ENCODE assay signal across 20 cellular contexts in genomic region chr9:89475891-89476440, GRCh38. TPM values are rescaled to one million over a fixed set of nuclear protein-coding genes. Genes with fewer than 3 reads are reported as not detected.
DNase-seq lines count a peak whose midpoint lies in the region; ATAC-seq and TF ChIP-seq lines count a peak whose summit lies in the region.
"Had no signal": no experiment of that assay in that cellular context is flagged by ENCODE, and none has a peak within 500 bp of the region (broad histone marks: within the 10 kb centered on the region; RNA-seq: fewer than 3 reads in every experiment).

No MANE protein-coding gene starts in this region.

- CTCF ChIA-PET in activated CD4-positive, alpha-beta T cell treated with anti-CD3 and anti-CD28 coated beads for 36 hours (lab: Charles Lee) = interaction anchor here (0.6 to 1.0 kb wide), 4 partner anchors 11 to 100 kb away, joined by 3 read pairs; no protein-coding TSS in a partner anchor
- CTCF ChIA-PET in T-cell (lab: Charles Lee) = interaction anchor here in 1 of 2 donors (0.8 kb wide), 1 partner anchor 50 kb away, joined by 3 read pairs; no protein-coding TSS in a partner anchor

- H3K4me3 Mint-ChIP-seq in activated CD4-positive, alpha-beta T cell treated with anti-CD3 and anti-CD28 coated beads for 36 hours = peak overlapping the region; percentile 92
- H3K4me3 Mint-ChIP-seq in T-cell = peak overlapping the region; percentile 80 to 86 (median 81)
- peak overlapping the region; percentile 98 for H3K4me3 Mint-ChIP-seq in activated naive CD8-positive, alpha-beta T cell
- no peak overlapping the region for H3K4me3 Mint-ChIP-seq in neural crest cell
- H3K4me3 Mint-ChIP-seq: H9, nephron had no signal

- POLR2A ChIA-PET in activated CD4-positive, alpha-beta T cell treated with anti-CD3 and anti-CD28 coated beads for 36 hours (lab: Charles Lee) = no interaction called here
- POLR2A ChIA-PET in T-cell (lab: Charles Lee) = interaction anchor here in 1 of 2 donors (0.5 kb wide), 1 partner anchor 14 kb away, joined by 6 read pairs; no protein-coding TSS in a partner anchor

- peaks cover 4% of the 10 kb centered on the region for H3K9me3 Mint-ChIP-seq in activated CD4-positive, alpha-beta T cell treated with anti-CD3 and anti-CD28 coated beads for 36 hours (ENCODE audit: low read depth)
- H3K9me3 Mint-ChIP-seq in T-cell (peaks cover 0 to 4% (median 0%) of the 10 kb centered on the region in 3 donors), neural crest cell (no peaks in the 10 kb centered on the region)
- H3K9me3 Mint-ChIP-seq in activated naive CD8-positive, alpha-beta T cell (ENCODE audit: low read depth) = no peaks in the 10 kb centered on the region
- H3K9me3 Mint-ChIP-seq: nephron had no signal

- H3K4me1 Mint-ChIP-seq in activated CD4-positive, alpha-beta T cell treated with anti-CD3 and anti-CD28 coated beads for 36 hours = peaks cover 89% of the 10 kb centered on the region
- H3K4me1 Mint-ChIP-seq in T-cell = peaks cover 91 to 92% (median 92%) of the 10 kb centered on the region in 3 donors
- peaks cover 85% of the 10 kb centered on the region for H3K4me1 Mint-ChIP-seq in activated naive CD8-positive, alpha-beta T cell (ENCODE audit: low read depth)
- H3K4me1 Mint-ChIP-seq in neural crest cell = peaks cover 13% of the 10 kb centered on the region

- peaks cover 87% of the 10 kb centered on the region for H3K36me3 Mint-ChIP-seq in activated CD4-positive, alpha-beta T cell treated with anti-CD3 and anti-CD28 coated beads for 36 hours (ENCODE audit: low read depth)
- H3K36me3 Mint-ChIP-seq in T-cell = peaks cover 59% of the 10 kb centered on the region
- peaks cover 38% of the 10 kb centered on the region for H3K36me3 Mint-ChIP-seq in activated naive CD8-positive, alpha-beta T cell
- peaks cover 8% of the 10 kb centered on the region for H3K36me3 Mint-ChIP-seq in neural crest cell (ENCODE audit: low read depth)

- H3K27ac Mint-ChIP-seq in activated CD4-positive, alpha-beta T cell treated with anti-CD3 and anti-CD28 coated beads for 36 hours = peak overlapping the region; percentile 99
- H3K27ac Mint-ChIP-seq in T-cell (peak overlapping the region; percentile 97 to 98), neural crest cell (ENCODE audit: unreplicated experiment) (peak overlapping the region; percentile 12)
- peak overlapping the region; percentile 100 for H3K27ac Mint-ChIP-seq in activated naive CD8-positive, alpha-beta T cell

- no peak for TF ChIP-seq CTCF in neural crest cell (conservative IDR thresholded peaks at IDR 0.05)

- intact Hi-C loops in activated CD4-positive, alpha-beta T cell treated with anti-CD3 and anti-CD28 coated beads for 36 hours (cut with DNase I, micrococcal nuclease) = loop anchor here in 1 of 2 experiments (2.0 to 5.0 kb wide), 2 partner anchors 46 to 157 kb away; partner anchors contain the start of gene SECISBP2

- DNase-seq in activated CD4-positive, alpha-beta T cell treated with anti-CD3 and anti-CD28 coated beads for 36 hours = peak; percentile 8
- no peak for DNase-seq in activated CD4-positive, alpha-beta T cell treated with anti-CD3 and anti-CD28 coated beads for 1 hour
- DNase-seq in T-cell (no peak), neural crest cell (ENCODE audit: low read depth, low spot score) (no peak), DMS53 treated with DMSO at 0.1 percent for 48 hours (lab: John Stamatoyannopoulos, UW; ENCODE audit: unreplicated experiment) (no peak), NCI-H510A treated with DMSO at 0.1 percent for 48 hours (lab: John Stamatoyannopoulos, UW) (no peak)
- DNase-seq: caudate nucleus; EL; H9; islet precursor cell; KG1; NCI-H1092; NCI-H748 treated with DMSO at 0.1 percent for 48 hours; PC-9; stimulated activated CD4-positive, alpha-beta T cell treated with anti-CD3 and anti-CD28 coated beads, Interleukin-15, amount 100 ng/mL, for 24 hours; stimulated activated naive CD4-positive, alpha-beta T cell treated with Interleukin-2 at 50 U/mL for 16 hours had no signal

- no peaks in the 10 kb centered on the region for H3K27me3 Mint-ChIP-seq in activated CD4-positive, alpha-beta T cell treated with anti-CD3 and anti-CD28 coated beads for 36 hours
- H3K27me3 Mint-ChIP-seq in T-cell (no peaks in the 10 kb centered on the region), neural crest cell (ENCODE audit: low read depth) (no peaks in the 10 kb centered on the region)
- H3K27me3 Mint-ChIP-seq in activated naive CD8-positive, alpha-beta T cell = no peaks in the 10 kb centered on the region

- no peak for ATAC-seq in activated CD4-positive, alpha-beta T cell treated with anti-CD3 and anti-CD28 coated beads for 36 hours
- no peak for ATAC-seq in T-cell (replicated peaks in 1 of 4)
- no peak for ATAC-seq in HG02970 (IDR thresholded peaks at IDR 0.05; ENCODE audit: low FRiP score, unreplicated experiment)
- ATAC-seq: A549 had no signal

RNA-seq across cellular contexts. Expression of gene SEMA4D, which starts 21.9 kb away (rescaled TPM):
- total RNA-seq in activated CD4-positive, alpha-beta T cell treated with anti-CD3 and anti-CD28 coated beads for 36 hours = 100 to 1,000 TPM; 215 to 226 TPM
- total RNA-seq in T-cell (100 to 1,000 TPM; 347 to 585 (median 434) TPM), neural crest cell (32.3 and 33.5 TPM in 2 replicates)

Comparison
In these comparisons a context has a peak if more than half of its experiments do, and no peak if none do; other contexts are left out.
1. H3K27ac Mint-ChIP-seq: peak in every context shown above with its lines; median percentile 100 in activated naive CD8-positive, alpha-beta T cell; 99 in activated CD4-positive, alpha-beta T cell treated with anti-CD3 and anti-CD28 coated beads for 36 hours; 98 in T-cell; 12 in neural crest cell.